In the genomic region with DNA sequence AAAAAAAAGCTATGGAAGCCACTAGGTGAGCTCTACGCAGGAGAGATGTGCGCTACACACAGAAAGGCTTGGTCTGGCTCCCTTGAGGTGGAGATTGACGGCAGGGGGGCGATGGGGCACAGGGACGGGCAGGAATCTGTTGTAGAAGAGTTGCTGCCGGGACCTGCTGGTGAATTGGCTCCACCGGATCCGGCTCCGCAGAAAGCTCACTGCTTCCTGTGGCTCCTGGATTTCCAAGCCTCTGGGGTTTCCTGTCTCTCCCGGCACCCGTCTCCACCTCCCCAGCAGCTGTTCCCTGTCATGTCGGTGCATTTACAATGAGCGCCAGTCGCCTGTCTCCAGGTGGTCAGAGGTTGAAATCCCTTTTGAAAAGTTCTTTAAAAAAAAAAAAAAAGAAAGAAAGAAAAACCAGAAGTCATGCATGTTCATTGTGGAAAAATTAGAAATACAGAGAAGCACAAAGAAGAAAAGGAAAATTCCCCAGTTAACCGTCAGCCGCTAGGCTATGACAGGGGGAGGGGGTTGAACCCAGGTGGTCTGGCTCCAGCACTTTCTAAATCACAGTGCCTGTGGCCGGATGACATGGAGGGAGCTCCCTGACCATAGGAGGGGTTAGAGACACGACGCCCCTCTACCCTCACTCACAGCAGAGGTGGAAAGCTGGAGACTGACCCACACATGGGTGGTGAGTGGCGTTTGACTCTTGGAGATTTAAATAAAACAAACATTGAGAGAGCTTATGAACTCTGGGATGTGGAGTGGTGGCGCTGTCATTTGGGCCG, we compare ENCODE assay signal across 11 cellular contexts. TPM values are rescaled to one million over a fixed set of nuclear protein-coding genes. Genes with fewer than 3 reads are reported as not detected.
DNase-seq lines count a peak whose midpoint lies in the region; ATAC-seq and TF ChIP-seq lines count a peak whose summit lies in the region.
"Had no signal": no experiment of that assay in that cellular context is flagged by ENCODE, and none has a peak within 500 bp of the region (broad histone marks: within the 10 kb centered on the region; RNA-seq: fewer than 3 reads in every experiment).

No MANE protein-coding gene starts in this region.

- intact Hi-C loops in Right ventricle myocardium inferior (cut with DNase I), result no loop called here
- intact Hi-C loops in upper lobe of right lung (cut with DNase I), result no loop called here

- DNase-seq in Right ventricle myocardium inferior (ENCODE audit: missing footprints) (peak; percentile 42), right atrium auricular region (ENCODE audit: low spot score) (no peak), WERI-Rb-1 (peak; percentile 79), left lobe of liver (ENCODE audit: low spot score) (peak; percentile 41), upper lobe of right lung (peak; percentile 41), NCI-H446 treated with DMSO at 0.1 percent for 48 hours (lab: John Stamatoyannopoulos, UW) (no peak), AML-193 (lab: John Stamatoyannopoulos, UW) (no peak)
- DNase-seq in activated CD4-positive, CD25-positive, alpha-beta regulatory T cell treated with anti-CD3 and anti-CD28 coated beads, Interleukin-2, amount 50 U/mL, for 72 hours, result no peak
- DNase-seq: NCI-H226, T1000, thyroid gland had no signal

- ATAC-seq in Right ventricle myocardium inferior, result no peak
- ATAC-seq in left lobe of liver, result no peak
- no peak for ATAC-seq in upper lobe of right lung

- TF ChIP-seq CTCF in right atrium auricular region (IDR thresholded peaks at IDR 0.05) (no peak), WERI-Rb-1 (IDR thresholded peaks at IDR 0.05; ENCODE audit: low read depth, low read length) (no peak), upper lobe of right lung (IDR thresholded peaks at IDR 0.05) (no peak)

- H3K27me3 ChIP-seq in right atrium auricular region, result no peaks in the 10 kb centered on the region
- no peaks in the 10 kb centered on the region for H3K27me3 ChIP-seq in WERI-Rb-1 (ENCODE audit: insufficient read depth, low read depth, severe bottlenecking)
- peaks cover 7% of the 10 kb centered on the region for H3K27me3 ChIP-seq in upper lobe of right lung
- H3K27me3 ChIP-seq: thyroid gland had no signal

- H3K4me3 ChIP-seq in right atrium auricular region (no peak overlapping the region), WERI-Rb-1 (ENCODE audit: low read depth, low read length) (no peak overlapping the region; the same call in 1 of the 2 replicates), upper lobe of right lung (no peak overlapping the region)
- H3K4me3 ChIP-seq: thyroid gland had no signal

- H3K27ac ChIP-seq in right atrium auricular region (no peak overlapping the region), WERI-Rb-1 (peak overlapping the region; percentile 78), upper lobe of right lung (no peak overlapping the region)
- H3K27ac ChIP-seq: thyroid gland had no signal

- H3K4me1 ChIP-seq in right atrium auricular region, result peaks cover 0 to 38% of the 10 kb centered on the region in 2 donors
- H3K4me1 ChIP-seq in upper lobe of right lung, result no peaks in the 10 kb centered on the region
- H3K4me1 ChIP-seq: thyroid gland had no signal

- no peaks in the 10 kb centered on the region for H3K9me3 ChIP-seq in right atrium auricular region
- H3K9me3 ChIP-seq in WERI-Rb-1 (ENCODE audit: severe bottlenecking), result no peaks in the 10 kb centered on the region
- H3K9me3 ChIP-seq in upper lobe of right lung, result no peaks in the 10 kb centered on the region
- H3K9me3 ChIP-seq: thyroid gland had no signal

- H3K36me3 ChIP-seq in right atrium auricular region, result no peaks in the 10 kb centered on the region
- H3K36me3 ChIP-seq in WERI-Rb-1, result peaks cover 52% of the 10 kb centered on the region
- H3K36me3 ChIP-seq in upper lobe of right lung, result no peaks in the 10 kb centered on the region
- H3K36me3 ChIP-seq: thyroid gland had no signal

RNA-seq across cellular contexts. Expression of a gene that starts 20.8 kb away (rescaled TPM):
- 27.4 TPM for total RNA-seq in Right ventricle myocardium inferior
- 10 to 100 TPM; 23.6 to 32.4 TPM for total RNA-seq in right atrium auricular region
- total RNA-seq in left lobe of liver, result 1.8 TPM
- 6.2 TPM for total RNA-seq in upper lobe of right lung

Comparison
In these comparisons a context has a peak if more than half of its experiments do, and no peak if none do; other contexts are left out.
1. DNase-seq: peak in Right ventricle myocardium inferior (single experiment), WERI-Rb-1 (single experiment), left lobe of liver (single experiment) and upper lobe of right lung (single experiment); none in right atrium auricular region (single experiment), NCI-H446 treated with DMSO at 0.1 percent for 48 hours (single experiment), activated CD4-positive, CD25-positive, alpha-beta regulatory T cell treated with anti-CD3 and anti-CD28 coated beads, Interleukin-2, amount 50 U/mL, for 72 hours (single experiment) and AML-193 (0 of 2).